Comparison of ENCODE assay signal across 29 cellular contexts in genomic region chr1:12130466-12131130, GRCh38. TPM values are rescaled to one million over a fixed set of nuclear protein-coding genes. Genes with fewer than 3 reads are reported as not detected.
DNase-seq lines count a peak whose midpoint lies in the region; ATAC-seq and TF ChIP-seq lines count a peak whose summit lies in the region.
"Had no signal": no experiment of that assay in that cellular context is flagged by ENCODE, and none has a peak within 500 bp of the region (broad histone marks: within the 10 kb centered on the region; RNA-seq: fewer than 3 reads in every experiment).

No MANE protein-coding gene starts in this region.

- peak overlapping the region; percentile 9 for H3K27ac Mint-ChIP-seq in activated CD4-positive, alpha-beta memory T cell treated with anti-CD3 and anti-CD28 coated beads, Interleukin-2, amount 10 ng/mL, durations not matched to agents 7 days and 5 days
- no peak overlapping the region for H3K27ac Mint-ChIP-seq in activated CD4-positive, alpha-beta memory T cell treated with anti-CD3 and anti-CD28 coated beads for 36 hours
- H3K27ac Mint-ChIP-seq in T-cell: peak overlapping the region; percentile 61 to 83
- peak overlapping the region; percentile 87 for H3K27ac Mint-ChIP-seq in stimulated activated effector memory CD8-positive, alpha-beta T cell treated with anti-CD3 and anti-CD28 coated beads, Interleukin-12 subunit alpha, Interleukin-12 subunit beta, amount 100 ng/mL, for 72 hours

- POLR2A ChIA-PET in activated CD4-positive, alpha-beta memory T cell treated with anti-CD3 and anti-CD28 coated beads, Interleukin-2, amount 10 ng/mL, durations not matched to agents 7 days and 5 days (lab: Charles Lee): interaction anchor here (0.9 to 1.2 kb wide), 4 partner anchors 31 to 222 kb away, joined by 3 to 5 read pairs (median 3); partner anchors contain the start of gene TNFRSF1B
- POLR2A ChIA-PET in activated CD4-positive, alpha-beta memory T cell treated with anti-CD3 and anti-CD28 coated beads for 36 hours (lab: Charles Lee): no interaction called here
- POLR2A ChIA-PET in T-cell (lab: Charles Lee): interaction anchor here in 1 of 2 donors (0.6 kb wide), 1 partner anchor 48 kb away, joined by 3 read pairs; no protein-coding TSS in a partner anchor

- no peak for DNase-seq in activated CD4-positive, alpha-beta memory T cell treated with anti-CD3 and anti-CD28 coated beads, Interleukin-2, amount 10 ng/mL, durations not matched to agents 7 days and 5 days
- no peak for DNase-seq in activated CD4-positive, alpha-beta memory T cell treated with anti-CD3 and anti-CD28 coated beads for 36 hours
- no peak for DNase-seq in T-cell
- DNase-seq in islet precursor cell: peak; percentile 37
- DNase-seq in stimulated activated effector memory CD8-positive, alpha-beta T cell treated with anti-CD3 and anti-CD28 coated beads, Interleukin-12 subunit alpha, Interleukin-12 subunit beta, amount 100 ng/mL, for 72 hours (ENCODE audit: low spot score in 2 of 2): no peak
- DNase-seq in T1000 (lab: John Stamatoyannopoulos, UW): no peak
- no peak for DNase-seq in stimulated activated naive CD4-positive, alpha-beta T cell (lab: John Stamatoyannopoulos, UW)
- no peak for DNase-seq in prostate gland (ENCODE audit: low spot score)
- DNase-seq: activated CD4-positive, alpha-beta T cell treated with anti-CD3 and anti-CD28 coated beads, Interleukin-2, amount 50 U/mL, for 1 hour; activated CD8-positive, alpha-beta memory T cell treated with anti-CD3 and anti-CD28 coated beads, Interleukin-2, amount 50 U/mL, for 48 hours; activated effector memory CD4-positive, alpha-beta T cell treated with Interleukin-2 at 50 U/mL for 16 hours; activated naive CD8-positive, alpha-beta T cell treated with anti-CD3 and anti-CD28 coated beads, Interleukin-2, amount 50 U/mL, for 24 hours; AML-193; DMS53; esophagus squamous epithelium; foreskin melanocyte; Kasumi-1; NCI-H1694; NCI-H2171; NCI-H510A; SK-N-SH; spleen; T-helper 2 cell had no signal

- H3K27ac ChIP-seq in prostate gland: no peak overlapping the region
- H3K27ac ChIP-seq: HL-60, left lung, suprapubic skin, VCaP had no signal

- no peaks in the 10 kb centered on the region for H3K27me3 Mint-ChIP-seq in activated CD4-positive, alpha-beta memory T cell treated with anti-CD3 and anti-CD28 coated beads, Interleukin-2, amount 10 ng/mL, durations not matched to agents 7 days and 5 days
- no peaks in the 10 kb centered on the region for H3K27me3 Mint-ChIP-seq in activated CD4-positive, alpha-beta memory T cell treated with anti-CD3 and anti-CD28 coated beads for 36 hours
- H3K27me3 Mint-ChIP-seq in T-cell: no peaks in the 10 kb centered on the region
- H3K27me3 Mint-ChIP-seq: activated naive CD8-positive, alpha-beta T cell treated with anti-CD3 and anti-CD28 coated beads, Interleukin-2, amount 50 U/mL, for 24 hours; central memory CD8-positive, alpha-beta T cell had no signal

- TF ChIP-seq CTCF in prostate gland (IDR thresholded peaks at IDR 0.05): no peak

- no peak for TF ChIP-seq POLR2A in prostate gland (IDR thresholded peaks at IDR 0.05)

- no peaks in the 10 kb centered on the region for H3K36me3 ChIP-seq in prostate gland
- H3K36me3 ChIP-seq: esophagus squamous epithelium, left lung, spleen, suprapubic skin had no signal

- ATAC-seq in T-cell (replicated peaks in 1 of 4): no peak
- no peak for ATAC-seq in stimulated activated effector memory CD8-positive, alpha-beta T cell treated with anti-CD3 and anti-CD28 coated beads, Interleukin-12 subunit alpha, Interleukin-12 subunit beta, amount 100 ng/mL, for 72 hours
- ATAC-seq: activated naive CD8-positive, alpha-beta T cell treated with anti-CD3 and anti-CD28 coated beads, Interleukin-2, amount 50 U/mL, for 24 hours; left lung had no signal

- H3K36me3 Mint-ChIP-seq in activated CD4-positive, alpha-beta memory T cell treated with anti-CD3 and anti-CD28 coated beads, Interleukin-2, amount 10 ng/mL, durations not matched to agents 7 days and 5 days (ENCODE audit: low read depth): peaks cover 36% of the 10 kb centered on the region
- H3K36me3 Mint-ChIP-seq in activated CD4-positive, alpha-beta memory T cell treated with anti-CD3 and anti-CD28 coated beads for 36 hours: peaks cover 17% of the 10 kb centered on the region
- H3K36me3 Mint-ChIP-seq in T-cell: no peaks in the 10 kb centered on the region
- peaks cover 56% of the 10 kb centered on the region for H3K36me3 Mint-ChIP-seq in stimulated activated effector memory CD8-positive, alpha-beta T cell treated with anti-CD3 and anti-CD28 coated beads, Interleukin-12 subunit alpha, Interleukin-12 subunit beta, amount 100 ng/mL, for 72 hours

- CTCF ChIA-PET in activated CD4-positive, alpha-beta memory T cell treated with anti-CD3 and anti-CD28 coated beads, Interleukin-2, amount 10 ng/mL, durations not matched to agents 7 days and 5 days (lab: Charles Lee): no interaction called here
- CTCF ChIA-PET in activated CD4-positive, alpha-beta memory T cell treated with anti-CD3 and anti-CD28 coated beads for 36 hours (lab: Charles Lee): no interaction called here
- CTCF ChIA-PET in T-cell (lab: Charles Lee): no interaction called here

- intact Hi-C loops in activated CD4-positive, alpha-beta memory T cell treated with anti-CD3 and anti-CD28 coated beads for 36 hours (cut with micrococcal nuclease): no loop called here
- intact Hi-C loops in prostate gland (cut with DNase I): no loop called here

- H3K4me3 Mint-ChIP-seq in activated CD4-positive, alpha-beta memory T cell treated with anti-CD3 and anti-CD28 coated beads, Interleukin-2, amount 10 ng/mL, durations not matched to agents 7 days and 5 days: no peak overlapping the region
- H3K4me3 Mint-ChIP-seq in activated CD4-positive, alpha-beta memory T cell treated with anti-CD3 and anti-CD28 coated beads for 36 hours: no peak overlapping the region
- no peak overlapping the region for H3K4me3 Mint-ChIP-seq in T-cell
- no peak overlapping the region for H3K4me3 Mint-ChIP-seq in stimulated activated effector memory CD8-positive, alpha-beta T cell treated with anti-CD3 and anti-CD28 coated beads, Interleukin-12 subunit alpha, Interleukin-12 subunit beta, amount 100 ng/mL, for 72 hours
- H3K4me3 Mint-ChIP-seq: activated naive CD8-positive, alpha-beta T cell treated with anti-CD3 and anti-CD28 coated beads, Interleukin-2, amount 50 U/mL, for 24 hours; central memory CD8-positive, alpha-beta T cell had no signal

- H3K4me1 ChIP-seq in prostate gland (replicated peaks): no peaks in the 10 kb centered on the region

- no peak overlapping the region for H3K4me3 ChIP-seq in prostate gland
- H3K4me3 ChIP-seq: esophagus squamous epithelium, left lung, spleen, suprapubic skin had no signal

- no peaks in the 10 kb centered on the region for H3K27me3 ChIP-seq in prostate gland (replicated peaks; ENCODE audit: insufficient read depth)
- H3K27me3 ChIP-seq: left lung, spleen, suprapubic skin had no signal

- H3K9me3 Mint-ChIP-seq in activated CD4-positive, alpha-beta memory T cell treated with anti-CD3 and anti-CD28 coated beads, Interleukin-2, amount 10 ng/mL, durations not matched to agents 7 days and 5 days: no peaks in the 10 kb centered on the region
- H3K9me3 Mint-ChIP-seq in activated CD4-positive, alpha-beta memory T cell treated with anti-CD3 and anti-CD28 coated beads for 36 hours: no peaks in the 10 kb centered on the region
- no peaks in the 10 kb centered on the region for H3K9me3 Mint-ChIP-seq in T-cell
- H3K9me3 Mint-ChIP-seq in stimulated activated effector memory CD8-positive, alpha-beta T cell treated with anti-CD3 and anti-CD28 coated beads, Interleukin-12 subunit alpha, Interleukin-12 subunit beta, amount 100 ng/mL, for 72 hours: no peaks in the 10 kb centered on the region
- H3K9me3 Mint-ChIP-seq: activated naive CD8-positive, alpha-beta T cell treated with anti-CD3 and anti-CD28 coated beads, Interleukin-2, amount 50 U/mL, for 24 hours; central memory CD8-positive, alpha-beta T cell had no signal

- WGBS in prostate gland: 80% methylated on average over 13 of the region's 13 CpGs

- no peaks in the 10 kb centered on the region for H3K9me3 ChIP-seq in prostate gland
- H3K9me3 ChIP-seq: esophagus squamous epithelium, left lung, SK-N-SH, spleen, suprapubic skin had no signal

- H3K4me1 Mint-ChIP-seq in activated CD4-positive, alpha-beta memory T cell treated with anti-CD3 and anti-CD28 coated beads, Interleukin-2, amount 10 ng/mL, durations not matched to agents 7 days and 5 days: peaks cover 48% of the 10 kb centered on the region
- H3K4me1 Mint-ChIP-seq in activated CD4-positive, alpha-beta memory T cell treated with anti-CD3 and anti-CD28 coated beads for 36 hours (ENCODE audit: low read depth): peaks cover 49% of the 10 kb centered on the region
- H3K4me1 Mint-ChIP-seq in T-cell: peaks cover 51 to 65% (median 53%) of the 10 kb centered on the region in 3 donors
- peaks cover 54% of the 10 kb centered on the region for H3K4me1 Mint-ChIP-seq in stimulated activated effector memory CD8-positive, alpha-beta T cell treated with anti-CD3 and anti-CD28 coated beads, Interleukin-12 subunit alpha, Interleukin-12 subunit beta, amount 100 ng/mL, for 72 hours

RNA-seq across cellular contexts. Expression of gene TNFRSF1B, which starts 36.2 kb away (rescaled TPM):
- 100 to 1,000 TPM; 434 to 447 TPM for total RNA-seq in activated CD4-positive, alpha-beta memory T cell treated with anti-CD3 and anti-CD28 coated beads, Interleukin-2, amount 10 ng/mL, durations not matched to agents 7 days and 5 days
- 100 to 1,000 TPM; 201 to 211 TPM for total RNA-seq in activated CD4-positive, alpha-beta memory T cell treated with anti-CD3 and anti-CD28 coated beads for 36 hours
- total RNA-seq in T-cell (100 to 1,000 TPM in 2 of 5 donors, 10 to 100 TPM in 3; 55.0 to 130 (median 99.6) TPM), prostate gland (10 to 100 TPM; 10.9 to 18.4 TPM)
- total RNA-seq: G401 had no signal
